In genomic region chr4:73068496-73069337, GRCh38 we compare ENCODE assay signal across 8 cellular contexts. TPM values are rescaled to one million over a fixed set of nuclear protein-coding genes. Genes with fewer than 3 reads are reported as not detected.
A peak's percentile ranks its signal among the peaks of the same experiment; 100 is the strongest.
DNase-seq lines count a peak whose midpoint lies in the region; ATAC-seq and TF ChIP-seq lines count a peak whose summit lies in the region.

No MANE protein-coding gene starts in this region.

- H3K36me3 ChIP-seq in adrenal gland (replicated peaks in 1 of 2) (no peaks in the 10 kb centered on the region), iPS DF 6.9 (ENCODE audit: control insufficient read depth, insufficient read depth, low read length) (no peaks in the 10 kb centered on the region), gastrocnemius medialis (peaks cover 0 to 13% of the 10 kb centered on the region in 2 donors)

- in situ Hi-C loops in gastrocnemius medialis (cut with MboI; ENCODE audit: low sequenced_read_pairs in 4 of 4) = loop anchor here in 3 of 4 donors (5.0 to 25.0 kb wide), 3 partner anchors 184 to 1094 kb away; partner anchors contain the start of genes ANKRD17 (in 1 of the 3) and MTHFD2L (in 1 of the 3)

- peaks cover 28% of the 10 kb centered on the region for H3K4me1 Mint-ChIP-seq in activated naive CD4-positive, alpha-beta T cell treated with anti-CD3 and anti-CD28 coated beads for 36 hours (ENCODE audit: low read depth)

- H3K4me3 ChIP-seq in adrenal gland = peak overlapping the region; percentile 62 to 92 (median 84)
- H3K4me3 ChIP-seq in iPS DF 6.9 (ENCODE audit: low read length) = peak overlapping the region; percentile 84
- H3K4me3 ChIP-seq in gastrocnemius medialis = peak overlapping the region; percentile 80 to 92 (median 86)

- H3K4me3 Mint-ChIP-seq in activated naive CD4-positive, alpha-beta T cell treated with anti-CD3 and anti-CD28 coated beads for 36 hours = peak overlapping the region; percentile 72

- no peak for TF ChIP-seq CTCF in adrenal gland (IDR thresholded peaks at IDR 0.05)
- TF ChIP-seq CTCF in gastrocnemius medialis (IDR thresholded peaks at IDR 0.05 in 4 of 5, conservative IDR thresholded peaks at IDR 0.05 in 1 of 5) = no peak

- H3K9me3 Mint-ChIP-seq in activated naive CD4-positive, alpha-beta T cell treated with anti-CD3 and anti-CD28 coated beads for 36 hours = no peaks in the 10 kb centered on the region

- intact Hi-C loops in activated naive CD4-positive, alpha-beta T cell treated with anti-CD3 and anti-CD28 coated beads for 36 hours (cut with micrococcal nuclease) = loop anchor here (1.0 to 2.0 kb wide), 7 partner anchors 13 to 468 kb away; no protein-coding TSS in a partner anchor
- intact Hi-C loops in adrenal gland (cut with DNase I) (loop anchor here (10.0 kb wide), 2 partner anchors 186 to 196 kb away; partner anchors contain the start of gene ANKRD17 (in 1 of the 2)), gastrocnemius medialis (cut with DNase I; ENCODE audit: low total_unique reads) (loop anchor here (1.0 kb wide), 1 partner anchor 189 kb away; no protein-coding TSS in a partner anchor)

- ATAC-seq in HG02938 (IDR thresholded peaks at IDR 0.05; ENCODE audit: unreplicated experiment) (peak; percentile 3), gastrocnemius medialis (peak; percentile 2 to 4)

- TF ChIP-seq POLR2A in adrenal gland (IDR thresholded peaks at IDR 0.05) (peak in 1 of 2 donors; percentile 47), gastrocnemius medialis (IDR thresholded peaks at IDR 0.05) (no peak)

- CTCF ChIA-PET in activated naive CD4-positive, alpha-beta T cell treated with anti-CD3 and anti-CD28 coated beads for 36 hours (lab: Charles Lee) = interaction anchor here (1.0 kb wide), 1 partner anchor 190 kb away, joined by 3 read pairs; the partner anchor contains the start of gene ANKRD17

- H3K27ac ChIP-seq in adrenal gland = peak overlapping the region; percentile 95 to 100 (median 97)
- no peak overlapping the region for H3K27ac ChIP-seq in iPS DF 6.9 (ENCODE audit: low read length)
- peak overlapping the region; percentile 88 to 94 (median 93) for H3K27ac ChIP-seq in gastrocnemius medialis

- DNase-seq in activated naive CD4-positive, alpha-beta T cell treated with anti-CD3 and anti-CD28 coated beads for 36 hours = no peak
- no peak for DNase-seq in activated naive CD4-positive, alpha-beta T cell treated with Interleukin-2 at 50 U/mL for 16 hours
- DNase-seq in NCI-H510A (lab: John Stamatoyannopoulos, UW) = peak; percentile 13
- peak in 2 of 7 donors; percentile 13 to 16 for DNase-seq in adrenal gland
- no peak for DNase-seq in iPS DF 6.9 (ENCODE audit: low read depth, low spot score)
- no peak for DNase-seq in gastrocnemius medialis
- DNase-seq in D341Med (ENCODE audit: low spot score) = no peak

- H3K27me3 ChIP-seq in adrenal gland (no peaks in the 10 kb centered on the region), iPS DF 6.9 (ENCODE audit: control insufficient read depth, insufficient read depth, low read length) (no peaks in the 10 kb centered on the region), gastrocnemius medialis (no peaks in the 10 kb centered on the region)

- peaks cover 7 to 15% of the 10 kb centered on the region in 2 donors for H3K4me1 ChIP-seq in adrenal gland (replicated peaks in 1 of 2)
- H3K4me1 ChIP-seq in iPS DF 6.9 (ENCODE audit: control insufficient read depth, insufficient read depth, low read length) = no peaks in the 10 kb centered on the region
- peaks cover 5 to 26% of the 10 kb centered on the region in 2 donors for H3K4me1 ChIP-seq in gastrocnemius medialis

- H3K27ac Mint-ChIP-seq in activated naive CD4-positive, alpha-beta T cell treated with anti-CD3 and anti-CD28 coated beads for 36 hours = peak overlapping the region; percentile 93

- H3K9me3 ChIP-seq in adrenal gland (replicated peaks in 1 of 3) (no peaks in the 10 kb centered on the region), iPS DF 6.9 (ENCODE audit: control insufficient read depth, insufficient read depth, low read length) (no peaks in the 10 kb centered on the region), gastrocnemius medialis (no peaks in the 10 kb centered on the region)

- H3K36me3 Mint-ChIP-seq in activated naive CD4-positive, alpha-beta T cell treated with anti-CD3 and anti-CD28 coated beads for 36 hours (ENCODE audit: low read depth) = peaks cover 13% of the 10 kb centered on the region

- H3K27me3 Mint-ChIP-seq in activated naive CD4-positive, alpha-beta T cell treated with anti-CD3 and anti-CD28 coated beads for 36 hours (ENCODE audit: low read depth) = no peaks in the 10 kb centered on the region

- WGBS in adrenal gland, 4 donors = 0 to 1% (median 1%) methylated on average over 17 to 27 of the region's 27 CpGs
- no CpG with 5 or more reads among the region's 27 CpGs for WGBS in iPS DF 6.9 (ENCODE audit: insufficient coverage, insufficient read length)

RNA-seq across cellular contexts. Expression of gene COX18, which starts 0.8 kb away (rescaled TPM):
- total RNA-seq in activated naive CD4-positive, alpha-beta T cell treated with anti-CD3 and anti-CD28 coated beads for 36 hours = 10 to 100 TPM; 20.9 to 21.1 TPM
- total RNA-seq in adrenal gland (10 to 100 TPM; 25.3 to 59.5 (median 34.6) TPM), gastrocnemius medialis (10 to 100 TPM in 3 of 4 donors, 1 to 10 TPM in 1; 7.4 to 15.0 (median 12.7) TPM)
- polyA plus RNA-seq in adrenal gland = 10 to 100 TPM in 2 of 3 donors, 1 to 10 TPM in 1; 8.3 to 27.2 (median 13.7) TPM
